ENCODE assay signal across 9 cellular contexts in the genomic region with DNA sequence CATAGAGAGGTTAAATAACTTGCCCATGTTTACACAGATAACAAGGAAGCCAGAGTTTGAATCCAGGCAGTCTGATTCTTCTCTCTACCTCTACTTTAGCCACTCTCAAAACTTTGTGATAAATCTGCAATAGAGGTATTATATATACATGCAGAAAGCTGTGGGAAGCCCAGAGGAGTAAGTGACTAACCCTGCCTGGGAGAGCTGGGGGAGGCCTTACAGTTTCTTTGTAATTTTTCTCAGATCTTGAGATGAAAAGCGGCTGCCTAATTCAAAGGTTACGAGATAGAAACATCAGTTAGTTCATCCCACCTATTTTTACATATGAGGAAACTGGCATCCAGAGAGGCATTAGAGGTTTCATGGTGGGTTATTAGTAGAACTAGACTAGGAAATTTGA. TPM values are rescaled to one million over a fixed set of nuclear protein-coding genes. Genes with fewer than 3 reads are reported as not detected.
DNase-seq lines count a peak whose midpoint lies in the region; ATAC-seq and TF ChIP-seq lines count a peak whose summit lies in the region.
"Had no signal": no experiment of that assay in that cellular context is flagged by ENCODE, and none has a peak within 500 bp of the region (broad histone marks: within the 10 kb centered on the region; RNA-seq: fewer than 3 reads in every experiment).

No MANE protein-coding gene starts in this region.

- no peak for DNase-seq in Panc1 (ENCODE audit: low read depth, low spot score)
- peak; percentile 35 for DNase-seq in activated naive CD8-positive, alpha-beta T cell treated with anti-CD3 and anti-CD28 coated beads, Interleukin-2, amount 50 U/mL, for 16 hours (ENCODE audit: low read depth, low spot score)
- peak; percentile 57 for DNase-seq in stimulated activated CD4-positive, alpha-beta T cell treated with anti-CD3 and anti-CD28 coated beads, Interleukin-2, amount 100 ng/mL, for 4 hours (ENCODE audit: low read depth)
- DNase-seq in GF-D8 (lab: John Stamatoyannopoulos, UW): no peak
- no peak for DNase-seq in DMS79 treated with DMSO at 0.1 percent for 48 hours (lab: John Stamatoyannopoulos, UW)
- DNase-seq: amniotic stem cell had no signal

- CTCF ChIA-PET in Panc1 (lab: Charles Lee): interaction anchor here (0.6 to 3.7 kb wide), 2 partner anchors 11 to 13 kb away, joined by 4 to 14 read pairs; no protein-coding TSS in a partner anchor

- ATAC-seq in Panc1: no peak
- no peak for ATAC-seq in GM18858 (IDR thresholded peaks at IDR 0.05; ENCODE audit: unreplicated experiment)
- ATAC-seq in GM21360 (IDR thresholded peaks at IDR 0.05; ENCODE audit: unreplicated experiment): no peak

- H3K9me3 ChIP-seq in DOHH2 (ENCODE audit: control insufficient read depth, insufficient read depth, low read length) (no peaks in the 10 kb centered on the region), Panc1 (ENCODE audit: control insufficient read depth, insufficient read depth, low read depth, low read length) (no peaks in the 10 kb centered on the region)

- peaks cover 81% of the 10 kb centered on the region for H3K79me2 ChIP-seq in DOHH2 (ENCODE audit: control insufficient read depth, low read length)

- POLR2A ChIA-PET in Panc1 (lab: Charles Lee): interaction anchor here (0.6 kb wide), 1 partner anchor 100 kb away, joined by 3 read pairs; no protein-coding TSS in a partner anchor

- no peaks in the 10 kb centered on the region for H3K36me3 ChIP-seq in DOHH2 (ENCODE audit: control insufficient read depth, low read length)
- H3K36me3 ChIP-seq in Panc1 (ENCODE audit: control insufficient read depth, insufficient read depth, low read length): no peaks in the 10 kb centered on the region

- no peaks in the 10 kb centered on the region for H4K20me1 ChIP-seq in DOHH2 (ENCODE audit: control insufficient read depth, insufficient read depth, low read depth, low read length)

- no peaks in the 10 kb centered on the region for H3K27me3 ChIP-seq in DOHH2 (ENCODE audit: control insufficient read depth, low read length)
- no peaks in the 10 kb centered on the region for H3K27me3 ChIP-seq in Panc1 (ENCODE audit: control insufficient read depth, insufficient read depth, low read length)

- peak overlapping the region; percentile 25 for H3K4me2 ChIP-seq in DOHH2 (ENCODE audit: low read length)

- H3K4me3 ChIP-seq in DOHH2 (ENCODE audit: low read length): peak overlapping the region; percentile 1; the same call in 1 of the 2 replicates
- no peak overlapping the region for H3K4me3 ChIP-seq in Panc1 (ENCODE audit: low read depth in 2 of 2, low read length in 2 of 2)

- H3K4me1 ChIP-seq in DOHH2 (ENCODE audit: control insufficient read depth, low read length): peaks cover 74% of the 10 kb centered on the region
- peaks cover 51% of the 10 kb centered on the region for H3K4me1 ChIP-seq in Panc1 (ENCODE audit: control insufficient read depth, insufficient read depth, low read length)

- in situ Hi-C loops in Panc1 (cut with HindIII; ENCODE audit: low pct_unique_long_range_greater_than_20kb, low sequenced_read_pairs): no loop called here

- BruUV-seq in Panc1 (replicated peaks; lab: Mats Ljungman, UMichigan): TSS peak; percentile 3

- H3K27ac ChIP-seq in DOHH2 (ENCODE audit: low read depth, low read length) (no peak overlapping the region), Panc1 (ENCODE audit: low read length) (no peak overlapping the region)

- TF ChIP-seq CTCF in DOHH2 (IDR thresholded peaks at IDR 0.05; ENCODE audit: low read depth, low read length, poor library complexity, severe bottlenecking) (no peak), Panc1 (IDR thresholded peaks at IDR 0.05) (no peak)

- no peaks in the 10 kb centered on the region for H3K9me2 ChIP-seq in DOHH2 (replicated peaks; ENCODE audit: control insufficient read depth, low read length)

- H3F3A ChIP-seq in DOHH2 (ENCODE audit: control insufficient read depth, insufficient read depth): no peaks in the 10 kb centered on the region

- intact Hi-C loops in Panc1 (cut with micrococcal nuclease; ENCODE audit: unreplicated experiment): no loop called here

RNA-seq across cellular contexts. Expression of gene STIM1, which starts 4.9 kb away (rescaled TPM):
- 93.6 TPM for total RNA-seq in Panc1 (2021; ENCODE audit: unreplicated experiment)
- 82.7 TPM for polyA plus RNA-seq in Panc1 (2012; ENCODE audit: insufficient read length)

RNA-seq across cellular contexts. Expression of gene RHOG, which starts 19.6 kb away (rescaled TPM):
- total RNA-seq in Panc1 (2021; ENCODE audit: unreplicated experiment): 156 TPM
- polyA plus RNA-seq in Panc1 (2012; ENCODE audit: insufficient read length): 219 TPM

RNA-seq across cellular contexts. Expression of gene PGAP2, which starts 52.0 kb away (rescaled TPM):
- total RNA-seq in Panc1 (2021; ENCODE audit: unreplicated experiment): 72.2 TPM
- 95.3 TPM for polyA plus RNA-seq in Panc1 (2012; ENCODE audit: insufficient read length)

Comparison
In these comparisons a context has a peak if more than half of its experiments do, and no peak if none do; other contexts are left out.
1. DNase-seq: peak in activated naive CD8-positive, alpha-beta T cell treated with anti-CD3 and anti-CD28 coated beads, Interleukin-2, amount 50 U/mL, for 16 hours (single experiment) and stimulated activated CD4-positive, alpha-beta T cell treated with anti-CD3 and anti-CD28 coated beads, Interleukin-2, amount 100 ng/mL, for 4 hours (single experiment); none in Panc1 (single experiment), GF-D8 (single experiment) and DMS79 treated with DMSO at 0.1 percent for 48 hours (single experiment).